Comparison of ENCODE assay signal across 16 cellular contexts in the genomic region with DNA sequence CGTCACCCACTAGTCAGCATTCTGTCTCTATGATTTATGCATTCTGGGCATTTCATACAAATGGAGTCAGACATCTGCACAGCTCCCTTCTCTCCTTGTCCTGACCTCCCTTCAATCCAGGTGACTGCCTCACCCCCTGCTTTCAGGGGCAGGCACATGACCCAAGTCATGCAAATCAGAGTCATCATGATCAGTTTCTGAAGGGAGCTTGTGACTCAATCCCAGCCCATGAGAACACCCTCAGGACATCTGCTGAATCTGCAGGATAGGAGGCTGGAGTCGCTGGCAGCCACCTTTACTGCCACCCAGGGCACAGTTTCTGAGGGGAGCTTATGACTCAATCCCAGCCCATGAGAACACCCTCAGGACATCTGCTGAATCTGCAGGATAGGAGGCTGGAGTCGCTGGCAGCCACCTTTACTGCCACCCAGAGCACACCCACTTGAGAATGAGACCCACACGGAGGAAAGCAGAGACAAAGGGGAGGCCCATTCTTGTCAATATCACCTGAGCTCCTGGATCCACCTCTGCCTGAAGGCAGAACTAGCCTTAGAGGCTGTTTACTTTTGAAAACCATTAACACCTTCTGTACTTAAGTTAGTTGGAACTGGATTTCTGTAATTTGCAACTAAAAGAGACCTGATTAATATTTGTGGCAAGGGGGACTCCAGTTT.
A peak's percentile ranks its signal among the peaks of the same experiment; 100 is the strongest.
DNase-seq lines count a peak whose midpoint lies in the region; ATAC-seq and TF ChIP-seq lines count a peak whose summit lies in the region.
"Had no signal": no experiment of that assay in that cellular context is flagged by ENCODE, and none has a peak within 500 bp of the region (broad histone marks: within the 10 kb centered on the region; RNA-seq: fewer than 3 reads in every experiment).

No MANE protein-coding gene starts in this region.

- H2BK12ac ChIP-seq in trophoblast cell (ENCODE audit: low read length), result no peak overlapping the region

- CTCF ChIA-PET in CD4-positive, alpha-beta T cell (lab: Charles Lee), result no interaction called here

- DNase-seq in NCI-H2171 treated with DMSO at 0.1 percent for 48 hours (lab: John Stamatoyannopoulos, UW) (peak; percentile 34), NCI-H2171 (lab: John Stamatoyannopoulos, UW) (no peak), NCI-H510A (lab: John Stamatoyannopoulos, UW) (peak; percentile 18), chondrocyte (ENCODE audit: low spot score) (no peak), trophoblast cell (peak; percentile 83 to 85), substantia nigra (lab: John Stamatoyannopoulos, UW) (no peak), C1 segment of cervical spinal cord (lab: John Stamatoyannopoulos, UW) (no peak)
- DNase-seq in CD4-positive, alpha-beta T cell, result no peak
- DNase-seq: 8988T; DMS79; NCI-H1694; OCI-M1; pancreas; stimulated activated CD4-positive, alpha-beta T cell treated with anti-CD3 and anti-CD28 coated beads, Interleukin-4, amount 100 ng/mL, for 1 hour had no signal

- H2AK5ac ChIP-seq in trophoblast cell (ENCODE audit: low read length), result no peak overlapping the region

- TF ChIP-seq CTCF in chondrocyte (IDR thresholded peaks at IDR 0.05), result no peak
- no peak for TF ChIP-seq CTCF in CD4-positive, alpha-beta T cell (IDR thresholded peaks at IDR 0.05)

- no peaks in the 10 kb centered on the region for H3K79me1 ChIP-seq in trophoblast cell (ENCODE audit: low read length)

- no peaks in the 10 kb centered on the region for H3K36me3 Mint-ChIP-seq in chondrocyte (ENCODE audit: low read depth)
- H3K36me3 Mint-ChIP-seq in CD4-positive, alpha-beta T cell (ENCODE audit: low read depth), result no peaks in the 10 kb centered on the region

- H3K9me3 ChIP-seq in trophoblast cell (ENCODE audit: insufficient read depth, low read depth, low read length), result no peaks in the 10 kb centered on the region
- H3K9me3 ChIP-seq in CD4-positive, alpha-beta T cell (ENCODE audit: control insufficient read depth, low read length), result no peaks in the 10 kb centered on the region
- H3K9me3 ChIP-seq: pancreas had no signal

- no peak for ATAC-seq in CD4-positive, alpha-beta T cell (ENCODE audit: poor library complexity)
- ATAC-seq: pancreas had no signal

- no CpG with 5 or more reads among the region's 4 CpGs for WGBS in trophoblast cell (ENCODE audit: extremely low coverage, insufficient coverage, insufficient read length)

- no peak overlapping the region for H3K4me3 Mint-ChIP-seq in chondrocyte (ENCODE audit: unreplicated experiment)
- no peak overlapping the region for H3K4me3 Mint-ChIP-seq in CD4-positive, alpha-beta T cell
- H3K4me3 Mint-ChIP-seq: central memory CD8-positive, alpha-beta T cell had no signal

- H3K4me1 ChIP-seq in trophoblast cell (ENCODE audit: control insufficient read depth in 1 of 2, insufficient read depth in 2 of 2, low read length in 2 of 2), result peaks cover 5 to 6% of the 10 kb centered on the region in 2 experiments
- H3K4me1 ChIP-seq: pancreas had no signal

- H3K4ac ChIP-seq in trophoblast cell (ENCODE audit: low read depth, low read length), result no peak overlapping the region

- H3K27ac ChIP-seq in trophoblast cell (ENCODE audit: low read depth, low read length) (no peak overlapping the region), substantia nigra (ENCODE audit: low read depth, low read length, poor library complexity, severe bottlenecking) (no peak overlapping the region)
- no peak overlapping the region for H3K27ac ChIP-seq in CD4-positive, alpha-beta T cell (ENCODE audit: low read depth, low read length)
- H3K27ac ChIP-seq: pancreas, VCaP had no signal

- H3K79me2 ChIP-seq in trophoblast cell (ENCODE audit: control insufficient read depth, insufficient read depth, low read length, poor library complexity), result no peaks in the 10 kb centered on the region

- H3K9me3 Mint-ChIP-seq in chondrocyte (ENCODE audit: low read depth), result no peaks in the 10 kb centered on the region
- H3K9me3 Mint-ChIP-seq in CD4-positive, alpha-beta T cell, result no peaks in the 10 kb centered on the region
- H3K9me3 Mint-ChIP-seq: central memory CD8-positive, alpha-beta T cell had no signal

- no peak overlapping the region for H3K4me2 ChIP-seq in trophoblast cell (ENCODE audit: low read length)

- H3K4me1 Mint-ChIP-seq in chondrocyte (ENCODE audit: low read depth), result peaks cover 15% of the 10 kb centered on the region
- H3K4me1 Mint-ChIP-seq in CD4-positive, alpha-beta T cell (ENCODE audit: low read depth), result no peaks in the 10 kb centered on the region
- H3K4me1 Mint-ChIP-seq: central memory CD8-positive, alpha-beta T cell had no signal

- H4K12ac ChIP-seq in trophoblast cell (ENCODE audit: low read depth, low read length), result no peak overlapping the region

- no peak overlapping the region for H3K18ac ChIP-seq in trophoblast cell (ENCODE audit: low read length)

- no peak overlapping the region for H2BK120ac ChIP-seq in trophoblast cell (ENCODE audit: insufficient read depth, low read length, poor library complexity)

- no peak overlapping the region for H3K9ac ChIP-seq in trophoblast cell (ENCODE audit: low read length)

- H3K14ac ChIP-seq in trophoblast cell (ENCODE audit: low read length), result no peak overlapping the region

- no peaks in the 10 kb centered on the region for H3K27me3 Mint-ChIP-seq in chondrocyte (ENCODE audit: low read depth)
- H3K27me3 Mint-ChIP-seq in CD4-positive, alpha-beta T cell, result no peaks in the 10 kb centered on the region

- H2AFZ ChIP-seq in trophoblast cell (ENCODE audit: insufficient read depth, low read length, poor library complexity), result no peak overlapping the region

- no peak overlapping the region for H3K23ac ChIP-seq in trophoblast cell (ENCODE audit: low read length)

- POLR2A ChIA-PET in CD4-positive, alpha-beta T cell (lab: Charles Lee), result no interaction called here

- H2BK5ac ChIP-seq in trophoblast cell (ENCODE audit: low read depth, low read length, poor library complexity), result no peak overlapping the region

- H3K36me3 ChIP-seq in trophoblast cell (ENCODE audit: control insufficient read depth in 1 of 2, insufficient read depth in 2 of 2, low read length in 2 of 2), result no peaks in the 10 kb centered on the region
- H3K36me3 ChIP-seq: pancreas had no signal

- H4K8ac ChIP-seq in trophoblast cell (ENCODE audit: low read depth, low read length), result no peak overlapping the region

- intact Hi-C loops in CD4-positive, alpha-beta T cell (cut with DNase I, micrococcal nuclease), result no loop called here

- H3K27ac Mint-ChIP-seq in chondrocyte (ENCODE audit: unreplicated experiment), result peak overlapping the region; percentile 62
- no peak overlapping the region for H3K27ac Mint-ChIP-seq in CD4-positive, alpha-beta T cell

- no peak overlapping the region for H4K91ac ChIP-seq in trophoblast cell (ENCODE audit: low read depth, low read length)

- H3K27me3 ChIP-seq in trophoblast cell (ENCODE audit: insufficient read depth, low read length), result no peaks in the 10 kb centered on the region
- no peaks in the 10 kb centered on the region for H3K27me3 ChIP-seq in CD4-positive, alpha-beta T cell (ENCODE audit: control insufficient read depth, insufficient read depth, low read length)
- H3K27me3 ChIP-seq: pancreas had no signal

- H3K4me3 ChIP-seq in trophoblast cell (ENCODE audit: low read depth, low read length), result no peak overlapping the region
- H3K4me3 ChIP-seq: pancreas had no signal

Comparison
In these comparisons a context has a peak if more than half of its experiments do, and no peak if none do; other contexts are left out.
1. DNase-seq: peak in NCI-H2171 treated with DMSO at 0.1 percent for 48 hours (single experiment), NCI-H510A (single experiment) and trophoblast cell (2 of 2); none in NCI-H2171 (single experiment), chondrocyte (single experiment), substantia nigra (0 of 49), CD4-positive, alpha-beta T cell (0 of 10) and C1 segment of cervical spinal cord (0 of 14).